25 cellular contexts compared by ENCODE assay signal in genomic region chr11:22859756-22860155, GRCh38. TPM values are rescaled to one million over a fixed set of nuclear protein-coding genes. Genes with fewer than 3 reads are reported as not detected.
A peak's percentile ranks its signal among the peaks of the same experiment; 100 is the strongest.
DNase-seq lines count a peak whose midpoint lies in the region; ATAC-seq, FAIRE-seq and TF ChIP-seq lines count a peak whose summit lies in the region.
"Had no signal": no experiment of that assay in that cellular context is flagged by ENCODE, and none has a peak within 500 bp of the region (broad histone marks: within the 10 kb centered on the region; RNA-seq: fewer than 3 reads in every experiment).

No MANE protein-coding gene starts in this region.

- FAIRE-seq in HepG2 (lab: Jason Lieb, UNC) (no peak), K562 (lab: Jason Lieb, UNC) (no peak)
- FAIRE-seq: GM18507, H1 had no signal

- H3K9ac ChIP-seq in HepG2 (ENCODE audit: insufficient read depth, low read depth, low read length) = no peak overlapping the region
- no peak overlapping the region for H3K9ac ChIP-seq in K562 (ENCODE audit: insufficient read depth in 1 of 2, low read depth in 2 of 2, low read length in 2 of 2)
- H3K9ac ChIP-seq: GM23248 had no signal

- H3K9me3 ChIP-seq in HepG2 (ENCODE audit: low read length) = no peaks in the 10 kb centered on the region
- H3K9me3 ChIP-seq in right lobe of liver = no peaks in the 10 kb centered on the region
- no peaks in the 10 kb centered on the region for H3K9me3 ChIP-seq in K562 (replicated peaks; ENCODE audit: control insufficient read depth, insufficient read depth, low read depth, low read length)
- H3K9me3 ChIP-seq in T-helper 17 cell (ENCODE audit: control insufficient read depth, low read length, poor library complexity, severe bottlenecking) = no peaks in the 10 kb centered on the region
- peaks cover 4% of the 10 kb centered on the region for H3K9me3 ChIP-seq in psoas muscle

- no peak for TF ChIP-seq POLR2A in HepG2 (IDR thresholded peaks at IDR 0.05; ENCODE audit: insufficient read depth in 1 of 2, low read depth in 2 of 2, low read length in 2 of 2)
- no peak for TF ChIP-seq POLR2A in right lobe of liver (IDR thresholded peaks at IDR 0.05)
- no peak for TF ChIP-seq POLR2A in K562 (conservative IDR thresholded peaks at IDR 0.05)

- H3K79me2 ChIP-seq in HepG2 (ENCODE audit: insufficient read depth, low read length) (no peaks in the 10 kb centered on the region), K562 (ENCODE audit: control insufficient read depth, insufficient read depth, low read length) (no peaks in the 10 kb centered on the region)

- no peak overlapping the region for H3K27ac Mint-ChIP-seq in T-helper 17 cell

- H3K27me3 ChIP-seq in HepG2 (ENCODE audit: control insufficient read depth in 1 of 2, insufficient read depth in 2 of 2, low read length in 2 of 2) = no peaks in the 10 kb centered on the region
- H3K27me3 ChIP-seq in right lobe of liver = no peaks in the 10 kb centered on the region
- no peaks in the 10 kb centered on the region for H3K27me3 ChIP-seq in K562 (ENCODE audit: control insufficient read depth in 2 of 2, insufficient read depth in 2 of 2, low read length in 2 of 2)
- no peaks in the 10 kb centered on the region for H3K27me3 ChIP-seq in psoas muscle (ENCODE audit: insufficient read depth in 3 of 3, low read length in 2 of 3)

- ATAC-seq in HepG2 = no peak
- no peak for ATAC-seq in right lobe of liver
- no peak for ATAC-seq in K562
- no peak for ATAC-seq in T-helper 17 cell
- no peak for ATAC-seq in psoas muscle

- H3K4me1 Mint-ChIP-seq in T-helper 17 cell = peaks cover 3% of the 10 kb centered on the region
- H3K4me1 Mint-ChIP-seq: CD4-positive, alpha-beta memory T cell had no signal

- H3K4me2 ChIP-seq in HepG2 (ENCODE audit: low read depth, low read length) (no peak overlapping the region), K562 (ENCODE audit: insufficient read depth, low read length) (no peak overlapping the region)

- in situ Hi-C loops in HepG2 (cut with HindIII; ENCODE audit: extremely low pct_ligation_motif_present, low pct_unique_long_range_greater_than_20kb) = no loop called here
- in situ Hi-C loops in KBM-7 (cut with MboI; ENCODE audit: low pct_unique_long_range_greater_than_20kb, low sequenced_read_pairs) = no loop called here
- in situ Hi-C loops in K562 (cut with MboI) = no loop called here

- no peak for TF ChIP-seq EP300 in HepG2 (IDR thresholded peaks at IDR 0.05; ENCODE audit: low read depth in 2 of 2, low read length in 2 of 2)
- no peak for TF ChIP-seq EP300 in HepG2 (CRISPR knock-in tag; IDR thresholded peaks at IDR 0.05; ENCODE audit: borderline replicate concordance)
- no peak for TF ChIP-seq EP300 in K562 (IDR thresholded peaks at IDR 0.05; ENCODE audit: low read length)

- intact Hi-C loops in HepG2 (cut with micrococcal nuclease; ENCODE audit: unreplicated experiment) = no loop called here
- intact Hi-C loops in right lobe of liver (cut with DNase I) = no loop called here
- intact Hi-C loops in K562 (cut with micrococcal nuclease) = no loop called here
- intact Hi-C loops in psoas muscle (cut with DNase I) = no loop called here

- TF ChIP-seq RAD21 in HepG2 (CRISPR knock-in tag; IDR thresholded peaks at IDR 0.05) (no peak), K562 (CRISPR knock-in tag; conservative IDR thresholded peaks at IDR 0.05 in 1 of 2, IDR thresholded peaks at IDR 0.05 in 1 of 2) (no peak)

- CTCF ChIA-PET in HepG2 (lab: Yijun Ruan, JAX; ENCODE audit: low intra/inter-chr PET ratio, low total read pairs) (no interaction called here), K562 (lab: Yijun Ruan, JAX; ENCODE audit: low intra/inter-chr PET ratio) (no interaction called here)

- H3K4me1 ChIP-seq in HepG2 (ENCODE audit: insufficient read depth, low read length) (no peaks in the 10 kb centered on the region), right lobe of liver (no peaks in the 10 kb centered on the region), K562 (replicated peaks in 1 of 2; ENCODE audit: control insufficient read depth in 2 of 2, insufficient read depth in 2 of 2, low read length in 2 of 2) (no peaks in the 10 kb centered on the region; a peak in 1 of 5 replicates), psoas muscle (no peaks in the 10 kb centered on the region)

- BruUV-seq in HepG2 (replicated peaks; lab: Mats Ljungman, UMichigan) (no TSS peak), K562 (replicated peaks; lab: Mats Ljungman, UMichigan) (no TSS peak)

- H3K9me1 ChIP-seq in K562 (ENCODE audit: control insufficient read depth, insufficient read depth, low read length) = no peaks in the 10 kb centered on the region

- TF ChIP-seq CTCF in HepG2 (CRISPR knock-in tag; IDR thresholded peaks at IDR 0.05) (no peak), right lobe of liver (IDR thresholded peaks at IDR 0.05) (no peak), K562 (IDR thresholded peaks at IDR 0.05 in 2 of 3, conservative IDR thresholded peaks at IDR 0.05 in 1 of 3; ENCODE audit: insufficient read depth in 2 of 3, low read depth in 1 of 3, low read length in 3 of 3) (no peak), psoas muscle (IDR thresholded peaks at IDR 0.05) (no peak)

- H2AFZ ChIP-seq in HepG2 (ENCODE audit: low read length) = no peak overlapping the region
- H2AFZ ChIP-seq in K562 (ENCODE audit: low read depth, low read length) = no peak overlapping the region
- H2AFZ ChIP-seq: GM23248 had no signal

- no peaks in the 10 kb centered on the region for H4K20me1 ChIP-seq in HepG2 (ENCODE audit: insufficient read depth, low read length)
- no peaks in the 10 kb centered on the region for H4K20me1 ChIP-seq in K562 (replicated peaks; ENCODE audit: control insufficient read depth, insufficient read depth, low read length)

- WGBS in HepG2 (ENCODE audit: low lambda C conversion rate) = 40% methylated on average over 6 of the region's 6 CpGs
- 71% methylated on average over 6 of the region's 6 CpGs for WGBS in right lobe of liver (ENCODE audit: insufficient coverage, low coverage, low lambda C conversion rate, missing lambda C conversion rate)
- 1% methylated on average over 6 of the region's 6 CpGs for WGBS in K562 (ENCODE audit: insufficient coverage, low coverage, missing lambda C conversion rate)
- 86 to 93% (median 90%) methylated on average over 6 of the region's 6 CpGs for WGBS in psoas muscle, 3 donors

- no peak overlapping the region for H3K4me3 ChIP-seq in HepG2 (replicated peaks in 1 of 3; ENCODE audit: insufficient read depth in 1 of 3, low read depth in 2 of 3, low read length in 3 of 3)
- no peak overlapping the region for H3K4me3 ChIP-seq in right lobe of liver
- no peak overlapping the region for H3K4me3 ChIP-seq in K562
- H3K4me3 ChIP-seq in psoas muscle = no peak overlapping the region
- H3K4me3 ChIP-seq: GM23248 had no signal

- POLR2A ChIA-PET in HepG2 (lab: Yijun Ruan, JAX) = no interaction called here
- POLR2A ChIA-PET in K562 (lab: Yijun Ruan, JAX) = no interaction called here

- no peaks in the 10 kb centered on the region for H3K27me3 Mint-ChIP-seq in T-helper 17 cell
- H3K27me3 Mint-ChIP-seq: CD4-positive, alpha-beta memory T cell had no signal

- DNase-seq in HepG2 (ENCODE audit: low spot score) = no peak
- no peak for DNase-seq in right lobe of liver
- DNase-seq in KBM-7 = peak; percentile 5
- peak; percentile 40 for DNase-seq in OCI-M1 (lab: John Stamatoyannopoulos, UW)
- no peak for DNase-seq in K562 (ENCODE audit: extremely low read depth in 1 of 4, low spot score in 3 of 4)
- no peak for DNase-seq in T-helper 17 cell
- no peak for DNase-seq in putamen (ENCODE audit: low spot score)
- DNase-seq in psoas muscle = no peak
- DNase-seq: C1 segment of cervical spinal cord; Calu3; CD4-positive, alpha-beta memory T cell; COR-L47; DMS53; DMS79 treated with DMSO at 0.1 percent for 48 hours; GF-D8; GM23248; H7; HCEC 1CT had no signal

- H3K36me3 Mint-ChIP-seq in T-helper 17 cell (ENCODE audit: low read depth) = peaks cover 3% of the 10 kb centered on the region

- H3K4me3 Mint-ChIP-seq in T-helper 17 cell = no peak overlapping the region
- H3K4me3 Mint-ChIP-seq: CD4-positive, alpha-beta memory T cell had no signal

- H3K36me3 ChIP-seq in HepG2 (replicated peaks in 1 of 2; ENCODE audit: control insufficient read depth in 1 of 2, insufficient read depth in 2 of 2, low read length in 2 of 2) = no peaks in the 10 kb centered on the region
- no peaks in the 10 kb centered on the region for H3K36me3 ChIP-seq in right lobe of liver
- no peaks in the 10 kb centered on the region for H3K36me3 ChIP-seq in K562 (ENCODE audit: control insufficient read depth, insufficient read depth, low read length)
- H3K36me3 ChIP-seq in psoas muscle (ENCODE audit: insufficient read depth in 1 of 2, low read depth in 1 of 2) = no peaks in the 10 kb centered on the region

- H3K27ac ChIP-seq in HepG2 (ENCODE audit: extremely low read length, insufficient read depth, low read length) (no peak overlapping the region), right lobe of liver (no peak overlapping the region), K562 (ENCODE audit: extremely low read depth, low read depth, low read length) (no peak overlapping the region), psoas muscle (no peak overlapping the region)
- H3K27ac ChIP-seq: GM23248 had no signal

RNA-seq across cellular contexts. Expression of gene CCDC179, which starts 0.5 kb away (rescaled TPM):
- total RNA-seq in HepG2 (2016; rRNA removed; fragmentation: Illumina TruSeq; extraction: Trizol) = not detected in 2 replicates
- total RNA-seq in HepG2 (2016; cell fraction: cytosol; rRNA removed; fragmentation: Illumina TruSeq; extraction: Trizol; ENCODE audit: low read depth) = not detected in 2 replicates
- not detected in 2 replicates for total RNA-seq in HepG2 (2016; cell fraction: insoluble cytoplasmic fraction; rRNA removed; fragmentation: Illumina TruSeq; extraction: Trizol)
- not detected in 2 replicates for total RNA-seq in HepG2 (2016; cell fraction: membrane; rRNA removed; fragmentation: Illumina TruSeq; extraction: Trizol)
- total RNA-seq in HepG2 (2016; cell fraction: nucleus; rRNA removed; fragmentation: Illumina TruSeq; extraction: Trizol) = not detected in 2 replicates
- not detected in 2 replicates for polyA plus RNA-seq in HepG2 (2011; rRNA removed)
- not detected in 2 replicates for polyA plus RNA-seq in HepG2 (2011; cell fraction: cytosol; rRNA removed)
- polyA plus RNA-seq in HepG2 (2011; cell fraction: nucleus; rRNA removed) = not detected in 2 replicates
- not detected in 2 replicates for polyA plus RNA-seq in HepG2 (2012)
- not detected in 2 replicates for polyA plus RNA-seq in HepG2 (2016; cell fraction: cytosol; fragmentation: Illumina TruSeq; extraction: Trizol; ENCODE audit: low read depth)
- polyA plus RNA-seq in HepG2 (2016; cell fraction: insoluble cytoplasmic fraction; fragmentation: Illumina TruSeq; extraction: Trizol; ENCODE audit: low read depth) = not detected in 2 replicates
- not detected in 2 replicates for polyA plus RNA-seq in HepG2 (2016; cell fraction: membrane; fragmentation: Illumina TruSeq; extraction: Trizol; ENCODE audit: low read depth)
- not detected in 2 replicates for polyA plus RNA-seq in HepG2 (2016; cell fraction: nucleus; fragmentation: Illumina TruSeq; extraction: Trizol; ENCODE audit: insufficient read depth, low read depth)
- polyA minus RNA-seq in HepG2 (2011; rRNA and poly(A)+ RNA removed; ENCODE audit: low replicate concordance) = not detected in 2 replicates
- polyA minus RNA-seq in HepG2 (2011; cell fraction: cytosol; rRNA and poly(A)+ RNA removed) = not detected in 2 replicates
- polyA minus RNA-seq in HepG2 (2011; cell fraction: nucleus; rRNA and poly(A)+ RNA removed) = not detected in 2 replicates
- not detected for total RNA-seq in right lobe of liver
- not detected in 2 replicates for total RNA-seq in K562 (2011; cell fraction: chromatin; rRNA removed; ENCODE audit: low replicate concordance)
- total RNA-seq in K562 (2011; cell fraction: nucleolus; rRNA removed) = not detected in 2 replicates
- total RNA-seq in K562 (2011; cell fraction: nucleoplasm; rRNA removed) = not detected in 2 replicates
- not detected in 2 replicates for total RNA-seq in K562 (2014; rRNA removed)
- not detected in 2 replicates for total RNA-seq in K562 (2014; rRNA removed; fragmentation: Illumina TruSeq; extraction: Trizol)
- total RNA-seq in K562 (2015; rRNA removed; fragmentation: Illumina TruSeq; extraction: Trizol) = not detected in 2 replicates
- total RNA-seq in K562 (2021) = not detected in 2 replicates
- polyA plus RNA-seq in K562 (2011; rRNA removed) = not detected in 2 replicates
- polyA plus RNA-seq in K562 (2011; cell fraction: cytosol; rRNA removed) = not detected in 2 replicates
- not detected in 2 replicates for polyA plus RNA-seq in K562 (2011; cell fraction: nucleus; rRNA removed)
- polyA plus RNA-seq in K562 (2012) = not detected in 2 replicates
- not detected in 2 replicates for polyA plus RNA-seq in K562 (2014; fragmentation: Illumina TruSeq; extraction: Trizol)
- polyA plus RNA-seq in K562 (2014; fragmentation: Nextera tagmentation; extraction: Ambion mirVana) = not detected
- not detected in 2 replicates for polyA plus RNA-seq in K562 (2014; rRNA removed)
- not detected in 2 replicates for polyA minus RNA-seq in K562 (2011; rRNA and poly(A)+ RNA removed)
- polyA minus RNA-seq in K562 (2011; cell fraction: cytosol; rRNA and poly(A)+ RNA removed) = not detected in 2 replicates
- not detected in 2 replicates for polyA minus RNA-seq in K562 (2011; cell fraction: nucleus; rRNA and poly(A)+ RNA removed)
- not detected for total RNA-seq in T-helper 17 cell
- not detected for total RNA-seq in psoas muscle
- polyA plus RNA-seq in psoas muscle = not detected
- total RNA-seq: A172; A673; Calu3; CD4-positive, alpha-beta memory T cell; Daoy; G401; GM23248; H1; H7 had no signal
- polyA plus RNA-seq: BJ; CD4-positive, alpha-beta memory T cell; GM23248; H1 had no signal

RNA-seq across cellular contexts. Expression of gene SVIP, which starts 30.2 kb away (rescaled TPM):
- 27.2 and 31.1 TPM in 2 replicates for total RNA-seq in HepG2 (2016; rRNA removed; fragmentation: Illumina TruSeq; extraction: Trizol)
- total RNA-seq in HepG2 (2016; cell fraction: cytosol; rRNA removed; fragmentation: Illumina TruSeq; extraction: Trizol; ENCODE audit: low read depth) = 36.5 and 46.9 TPM in 2 replicates
- total RNA-seq in HepG2 (2016; cell fraction: insoluble cytoplasmic fraction; rRNA removed; fragmentation: Illumina TruSeq; extraction: Trizol) = 28.9 and 29.7 TPM in 2 replicates
- total RNA-seq in HepG2 (2016; cell fraction: membrane; rRNA removed; fragmentation: Illumina TruSeq; extraction: Trizol) = 54.7 and 55.9 TPM in 2 replicates
- 10.0 and 11.5 TPM in 2 replicates for total RNA-seq in HepG2 (2016; cell fraction: nucleus; rRNA removed; fragmentation: Illumina TruSeq; extraction: Trizol)
- polyA plus RNA-seq in HepG2 (2011; rRNA removed) = 5.8 and 6.3 TPM in 2 replicates
- polyA plus RNA-seq in HepG2 (2011; cell fraction: cytosol; rRNA removed) = 1.2 and 1.7 TPM in 2 replicates
- 0.96 and 1.8 TPM in 2 replicates for polyA plus RNA-seq in HepG2 (2011; cell fraction: nucleus; rRNA removed)
- 11.8 and 13.4 TPM in 2 replicates for polyA plus RNA-seq in HepG2 (2012)
- 88.9 and 123 TPM in 2 replicates for polyA plus RNA-seq in HepG2 (2016; cell fraction: cytosol; fragmentation: Illumina TruSeq; extraction: Trizol; ENCODE audit: low read depth)
- 37.2 and 40.5 TPM in 2 replicates for polyA plus RNA-seq in HepG2 (2016; cell fraction: insoluble cytoplasmic fraction; fragmentation: Illumina TruSeq; extraction: Trizol; ENCODE audit: low read depth)
- polyA plus RNA-seq in HepG2 (2016; cell fraction: membrane; fragmentation: Illumina TruSeq; extraction: Trizol; ENCODE audit: low read depth) = 71.3 and 75.6 TPM in 2 replicates
- polyA plus RNA-seq in HepG2 (2016; cell fraction: nucleus; fragmentation: Illumina TruSeq; extraction: Trizol; ENCODE audit: insufficient read depth, low read depth) = 22.8 and 28.1 TPM in 2 replicates
- polyA minus RNA-seq in HepG2 (2011; rRNA and poly(A)+ RNA removed; ENCODE audit: low replicate concordance) = 0.98 and 1.5 TPM in 2 replicates
- 0.62 and 0.89 TPM in 2 replicates for polyA minus RNA-seq in HepG2 (2011; cell fraction: cytosol; rRNA and poly(A)+ RNA removed)
- polyA minus RNA-seq in HepG2 (2011; cell fraction: nucleus; rRNA and poly(A)+ RNA removed) = 9.3 and 12.2 TPM in 2 replicates
- 10 to 100 TPM in 1 of 6 experiments, 1 to 10 TPM in 5; 3.5 to 12.0 (median 5.8) TPM for total RNA-seq in right lobe of liver
- 3.7 and 11.4 TPM in 2 replicates for total RNA-seq in K562 (2011; cell fraction: chromatin; rRNA removed; ENCODE audit: low replicate concordance)
- 2.8 and 4.6 TPM in 2 replicates for total RNA-seq in K562 (2011; cell fraction: nucleolus; rRNA removed)
- 6.9 and 15.3 TPM in 2 replicates for total RNA-seq in K562 (2011; cell fraction: nucleoplasm; rRNA removed)
- 16.7 and 17.9 TPM in 2 replicates for total RNA-seq in K562 (2014; rRNA removed)
- 51.1 and 69.5 TPM in 2 replicates for total RNA-seq in K562 (2014; rRNA removed; fragmentation: Illumina TruSeq; extraction: Trizol)
- total RNA-seq in K562 (2015; rRNA removed; fragmentation: Illumina TruSeq; extraction: Trizol) = 24.2 and 26.2 TPM in 2 replicates
- total RNA-seq in K562 (2021) = 48.0 and 58.0 TPM in 2 replicates
- 21.7 and 50.5 TPM in 2 replicates for polyA plus RNA-seq in K562 (2011; rRNA removed)
- 2.7 and 4.1 TPM in 2 replicates for polyA plus RNA-seq in K562 (2011; cell fraction: cytosol; rRNA removed)
- polyA plus RNA-seq in K562 (2011; cell fraction: nucleus; rRNA removed) = 4.0 TPM in 2 replicates
- polyA plus RNA-seq in K562 (2012) = 21.8 and 30.2 TPM in 2 replicates
- polyA plus RNA-seq in K562 (2014; fragmentation: Illumina TruSeq; extraction: Trizol) = 23.2 and 23.6 TPM in 2 replicates
- 10 to 100 TPM; 47.5 to 62.5 TPM for polyA plus RNA-seq in K562 (2014; fragmentation: Nextera tagmentation; extraction: Ambion mirVana)
- 27.7 and 35.2 TPM in 2 replicates for polyA plus RNA-seq in K562 (2014; rRNA removed)
- polyA minus RNA-seq in K562 (2011; rRNA and poly(A)+ RNA removed) = 8.2 and 11.9 TPM in 2 replicates
- 4.0 and 4.7 TPM in 2 replicates for polyA minus RNA-seq in K562 (2011; cell fraction: cytosol; rRNA and poly(A)+ RNA removed)
- polyA minus RNA-seq in K562 (2011; cell fraction: nucleus; rRNA and poly(A)+ RNA removed) = 8.1 and 10.6 TPM in 2 replicates
- 10 to 100 TPM; 47.6 to 48.2 TPM for total RNA-seq in T-helper 17 cell
- total RNA-seq in psoas muscle = 10 to 100 TPM; 18.0 to 29.1 (median 20.9) TPM
- polyA plus RNA-seq in psoas muscle = 10 to 100 TPM in 1 of 3 donors, 1 to 10 TPM in 2; 3.9 to 11.9 (median 8.9) TPM

Comparison
In these comparisons a context has a peak if more than half of its experiments do, and no peak if none do; other contexts are left out.
1. DNase-seq: peak in KBM-7 (single experiment) and OCI-M1 (single experiment); none in HepG2 (single experiment), right lobe of liver (0 of 3), K562 (0 of 4), T-helper 17 cell (0 of 3), putamen (single experiment) and psoas muscle (0 of 2).
2. Of the 241 proteins assayed by ChIP-seq in both HepG2 and K562: peak only in HepG2: CEBPB; only in K562: none; in both: none; in neither: 240.